ENCODE assay signal across 1 cellular context in the genomic region with DNA sequence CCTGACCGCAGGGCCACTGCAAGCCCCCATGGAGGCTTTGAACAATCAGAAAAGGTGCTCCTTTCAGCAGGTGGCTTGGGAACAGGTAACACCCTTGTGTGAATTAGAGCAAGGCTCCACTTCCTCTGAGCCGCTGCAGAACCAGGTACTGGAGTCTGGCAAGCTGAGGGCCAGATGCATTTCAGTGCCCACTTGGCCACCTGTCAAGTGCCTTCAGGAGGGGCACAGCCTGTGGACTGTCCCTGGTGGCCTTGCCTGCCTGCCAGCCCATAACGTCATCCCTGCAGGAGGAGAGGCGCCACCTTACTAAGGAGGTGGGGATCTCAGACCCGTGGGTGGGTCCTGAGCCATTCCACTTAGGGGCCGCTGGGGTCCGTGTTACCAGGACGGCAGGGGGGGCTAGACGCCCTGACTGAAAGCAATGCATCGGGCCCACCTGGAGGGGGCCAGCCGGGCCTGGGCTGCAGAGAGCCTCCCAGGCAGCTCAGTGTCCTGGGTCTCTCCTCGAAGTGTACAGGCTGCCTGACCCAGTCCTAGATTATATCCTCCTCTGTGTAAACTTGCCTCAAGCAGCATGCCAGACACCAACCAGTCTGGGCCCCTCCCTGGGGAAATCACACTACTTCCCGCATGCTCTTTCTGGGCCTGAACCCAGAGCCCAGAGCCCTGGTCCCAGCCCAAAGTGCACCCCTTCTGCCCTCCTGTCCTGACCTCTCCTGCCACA.
TF ChIP-seq lines count a peak whose summit lies in the region.

No MANE protein-coding gene starts in this region.

TF ChIP-seq in H1, 55 proteins besides CTCF, POLR2A, EP300 and RAD21:
- no peak for TF ChIP-seq CEBPB (IDR thresholded peaks at IDR 0.05; ENCODE audit: low read depth, low read length)
- TF ChIP-seq, protein P1, sequence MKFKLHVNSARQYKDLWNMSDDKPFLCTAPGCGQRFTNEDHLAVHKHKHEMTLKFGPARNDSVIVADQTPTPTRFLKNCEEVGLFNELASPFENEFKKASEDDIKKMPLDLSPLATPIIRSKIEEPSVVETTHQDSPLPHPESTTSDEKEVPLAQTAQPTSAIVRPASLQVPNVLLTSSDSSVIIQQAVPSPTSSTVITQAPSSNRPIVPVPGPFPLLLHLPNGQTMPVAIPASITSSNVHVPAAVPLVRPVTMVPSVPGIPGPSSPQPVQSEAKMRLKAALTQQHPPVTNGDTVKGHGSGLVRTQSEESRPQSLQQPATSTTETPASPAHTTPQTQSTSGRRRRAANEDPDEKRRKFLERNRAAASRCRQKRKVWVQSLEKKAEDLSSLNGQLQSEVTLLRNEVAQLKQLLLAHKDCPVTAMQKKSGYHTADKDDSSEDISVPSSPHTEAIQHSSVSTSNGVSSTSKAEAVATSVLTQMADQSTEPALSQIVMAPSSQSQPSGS (IDR thresholded peaks at IDR 0.05; ENCODE audit: low read length): no peak
- no peak for TF ChIP-seq POLR2AphosphoS5 (IDR thresholded peaks at IDR 0.05; ENCODE audit: low read depth, low read length)
- TF ChIP-seq FOSL1 (IDR thresholded peaks at IDR 0.05; ENCODE audit: insufficient read depth, low read depth, low read length): no peak
- no peak for TF ChIP-seq CBX5 (IDR thresholded peaks at IDR 0.05; ENCODE audit: low read depth, low read length)
- no peak for TF ChIP-seq SP1 (IDR thresholded peaks at IDR 0.05; ENCODE audit: low read depth, low read length)
- TF ChIP-seq CHD2 (IDR thresholded peaks at IDR 0.05; ENCODE audit: low read length): no peak
- TF ChIP-seq NANOG (IDR thresholded peaks at IDR 0.05; ENCODE audit: insufficient read depth, low read depth, low read length, poor library complexity, severe bottlenecking): no peak
- no peak for TF ChIP-seq CBX8 (IDR thresholded peaks at IDR 0.05; ENCODE audit: borderline replicate concordance, low read depth, low read length)
- TF ChIP-seq CREB1 (IDR thresholded peaks at IDR 0.05): no peak
- TF ChIP-seq, protein P2, sequence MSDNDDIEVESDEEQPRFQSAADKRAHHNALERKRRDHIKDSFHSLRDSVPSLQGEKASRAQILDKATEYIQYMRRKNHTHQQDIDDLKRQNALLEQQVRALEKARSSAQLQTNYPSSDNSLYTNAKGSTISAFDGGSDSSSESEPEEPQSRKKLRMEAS (IDR thresholded peaks at IDR 0.05): no peak
- TF ChIP-seq, protein P3, sequence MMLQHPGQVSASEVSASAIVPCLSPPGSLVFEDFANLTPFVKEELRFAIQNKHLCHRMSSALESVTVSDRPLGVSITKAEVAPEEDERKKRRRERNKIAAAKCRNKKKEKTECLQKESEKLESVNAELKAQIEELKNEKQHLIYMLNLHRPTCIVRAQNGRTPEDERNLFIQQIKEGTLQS (IDR thresholded peaks at IDR 0.05; ENCODE audit: insufficient read depth, low read depth, low read length): no peak
TF ChIP-seq in H1: peak in this region for 0.
